Comparison of ENCODE assay signal across 8 cellular contexts in genomic region chr1:169367096-169367685, GRCh38. TPM values are rescaled to one million over a fixed set of nuclear protein-coding genes. Genes with fewer than 3 reads are reported as not detected.
DNase-seq lines count a peak whose midpoint lies in the region; ATAC-seq and TF ChIP-seq lines count a peak whose summit lies in the region.

No MANE protein-coding gene starts in this region.

- H3K4me2 ChIP-seq in SU-DHL-6 (ENCODE audit: low read depth, low read length, poor library complexity, severe bottlenecking), result peak overlapping the region; percentile 77

- peaks cover 0 to 5% of the 10 kb centered on the region in 2 donors for H3K36me3 Mint-ChIP-seq in activated naive CD4-positive, alpha-beta T cell treated with anti-CD3 and anti-CD28 coated beads, Interleukin-2, amount 50 U/mL, for 72 hours

- H4K20me1 ChIP-seq in SU-DHL-6 (ENCODE audit: low read depth, low read length), result no peaks in the 10 kb centered on the region

- H3K27ac ChIP-seq in SU-DHL-6 (ENCODE audit: low read depth, low read length) (no peak overlapping the region), suprapubic skin (peak overlapping the region; percentile 84)

- H3F3A ChIP-seq in SU-DHL-6 (ENCODE audit: insufficient read depth), result no peaks in the 10 kb centered on the region

- H3K36me3 ChIP-seq in SU-DHL-6 (ENCODE audit: low read length) (no peaks in the 10 kb centered on the region), suprapubic skin (peaks cover 6% of the 10 kb centered on the region)

- H3K4me3 ChIP-seq in SU-DHL-6 (ENCODE audit: insufficient read depth, low read length, poor library complexity, severe bottlenecking), result peak overlapping the region; percentile 82
- peak overlapping the region; percentile 92 for H3K4me3 ChIP-seq in iPS-11a (ENCODE audit: low read depth, low read length)
- H3K4me3 ChIP-seq in suprapubic skin, result peak overlapping the region; percentile 80

- no peak for TF ChIP-seq EP300 in suprapubic skin (IDR thresholded peaks at IDR 0.05)

- 0 out of 2 replicates have a peak, but pooled peaks cover 11% of the 10 kb centered on the region for H3K79me2 ChIP-seq in SU-DHL-6 (ENCODE audit: insufficient read depth, low read length)

- H3K9me3 ChIP-seq in SU-DHL-6 (ENCODE audit: insufficient read depth, low read length) (no peaks in the 10 kb centered on the region), suprapubic skin (no peaks in the 10 kb centered on the region)

- no peak overlapping the region for H3K27ac Mint-ChIP-seq in activated naive CD4-positive, alpha-beta T cell treated with anti-CD3 and anti-CD28 coated beads, Interleukin-2, amount 50 U/mL, for 72 hours

- no peak for ATAC-seq in activated naive CD4-positive, alpha-beta T cell treated with anti-CD3 and anti-CD28 coated beads, Interleukin-2, amount 50 U/mL, for 72 hours
- ATAC-seq in HG03045 (IDR thresholded peaks at IDR 0.05; ENCODE audit: unreplicated experiment), result no peak

- H3K9me2 ChIP-seq in SU-DHL-6 (replicated peaks; ENCODE audit: insufficient read depth, low read length), result no peaks in the 10 kb centered on the region

- H3K9ac ChIP-seq in SU-DHL-6 (ENCODE audit: low read length), result peak overlapping the region; percentile 70

- H3K4me1 ChIP-seq in suprapubic skin, result peaks cover 23% of the 10 kb centered on the region

- WGBS in suprapubic skin, result 8% methylated on average over 15 of the region's 15 CpGs

- H3K27me3 ChIP-seq in SU-DHL-6 (ENCODE audit: low read length) (no peaks in the 10 kb centered on the region), suprapubic skin (no peaks in the 10 kb centered on the region)

- peak overlapping the region; percentile 98 for H2AFZ ChIP-seq in SU-DHL-6 (ENCODE audit: low read depth, low read length, severe bottlenecking)

- no peak for TF ChIP-seq POLR2A in suprapubic skin (IDR thresholded peaks at IDR 0.05)
- no peak for TF ChIP-seq POLR2A in erythroblast (IDR thresholded peaks at IDR 0.05; ENCODE audit: low read length)

- no peaks in the 10 kb centered on the region for H3K9me3 Mint-ChIP-seq in activated naive CD4-positive, alpha-beta T cell treated with anti-CD3 and anti-CD28 coated beads, Interleukin-2, amount 50 U/mL, for 72 hours

- DNase-seq in DMS53 (lab: John Stamatoyannopoulos, UW) (peak; percentile 54), DMS53 treated with DMSO at 0.1 percent for 48 hours (lab: John Stamatoyannopoulos, UW; ENCODE audit: unreplicated experiment) (no peak), suprapubic skin (ENCODE audit: low spot score in 2 of 2) (no peak), erythroblast (lab: John Stamatoyannopoulos, UW) (no peak)
- no peak for DNase-seq in activated naive CD4-positive, alpha-beta T cell treated with anti-CD3 and anti-CD28 coated beads, Interleukin-2, amount 50 U/mL, for 72 hours (ENCODE audit: low spot score in 2 of 2)

- TF ChIP-seq CTCF in SU-DHL-6 (IDR thresholded peaks at IDR 0.05; ENCODE audit: insufficient read depth, low read length, poor library complexity, severe bottlenecking) (no peak), suprapubic skin (IDR thresholded peaks at IDR 0.05) (no peak)

RNA-seq across cellular contexts. Expression of gene NME7, which starts 0.4 kb away (rescaled TPM):
- 10 to 100 TPM in 3 of 4 donors, 1 to 10 TPM in 1; 9.5 to 13.9 (median 11.7) TPM for total RNA-seq in suprapubic skin
- total RNA-seq in activated naive CD4-positive, alpha-beta T cell treated with anti-CD3 and anti-CD28 coated beads, Interleukin-2, amount 50 U/mL, for 72 hours, result 10 to 100 TPM; 13.0 TPM

RNA-seq across cellular contexts. Expression of gene BLZF1, which starts 0.8 kb away (rescaled TPM):
- total RNA-seq in suprapubic skin, result 10 to 100 TPM; 16.3 to 26.5 (median 25.9) TPM
- total RNA-seq in activated naive CD4-positive, alpha-beta T cell treated with anti-CD3 and anti-CD28 coated beads, Interleukin-2, amount 50 U/mL, for 72 hours, result 1 to 10 TPM; 6.1 to 9.8 TPM
